In genomic region chr19:35744688-35745327, GRCh38 we compare ENCODE assay signal across 8 cellular contexts. TPM values are rescaled to one million over a fixed set of nuclear protein-coding genes. Genes with fewer than 3 reads are reported as not detected.
DNase-seq lines count a peak whose midpoint lies in the region; ATAC-seq, FAIRE-seq and TF ChIP-seq lines count a peak whose summit lies in the region.

No MANE protein-coding gene starts in this region.

- H3K27me3 ChIP-seq in HUES48 (ENCODE audit: control insufficient read depth, insufficient read depth, low read length): no peaks in the 10 kb centered on the region
- no peaks in the 10 kb centered on the region for H3K27me3 ChIP-seq in H1 (replicated peaks in 1 of 4; ENCODE audit: control insufficient read depth in 3 of 4, extremely low read depth in 1 of 4, insufficient read depth in 3 of 4, low read length in 3 of 4)
- H3K27me3 ChIP-seq in mesendoderm (ENCODE audit: insufficient read depth, low read length, poor library complexity): no peaks in the 10 kb centered on the region

- H2AK5ac ChIP-seq in H1 (ENCODE audit: low read depth, low read length) (no peak overlapping the region), mesendoderm (ENCODE audit: low read length) (no peak overlapping the region)

- peak in 1 of 2 experiments; percentile 88; a peak in 2 of 3 replicates for TF ChIP-seq POLR2A in H1 (IDR thresholded peaks at IDR 0.05; ENCODE audit: control extremely low read depth in 1 of 2, low read depth in 2 of 2, low read length in 2 of 2)

- peaks cover 20% of the 10 kb centered on the region for H3K23me2 ChIP-seq in H1 (ENCODE audit: low read depth, low read length)

- no peak for TF ChIP-seq EP300 in H1 (IDR thresholded peaks at IDR 0.05; ENCODE audit: borderline replicate concordance in 1 of 2, low read depth in 2 of 2, low read length in 2 of 2)

- H3K27ac Mint-ChIP-seq in activated CD8-positive, alpha-beta memory T cell treated with anti-CD3 and anti-CD28 coated beads, Interleukin-2, amount 10 ng/mL, durations not matched to agents 7 days and 5 days: peak overlapping the region; percentile 100

- H3K23ac ChIP-seq in H1 (ENCODE audit: insufficient read length) (no peak overlapping the region), mesendoderm (ENCODE audit: low read length) (no peak overlapping the region)

- peaks cover 0 to 2% of the 10 kb centered on the region in 2 experiments for H4K20me1 ChIP-seq in H1 (replicated peaks in 1 of 2; ENCODE audit: control insufficient read depth in 1 of 2, insufficient read depth in 2 of 2, low read length in 2 of 2)

- peak overlapping the region; percentile 96 for H2AFZ ChIP-seq in H1 (ENCODE audit: low read length)

- H3K79me2 ChIP-seq in H1 (ENCODE audit: control insufficient read depth in 1 of 2, insufficient read depth in 2 of 2, low read length in 2 of 2) (peaks cover 0 to 7% of the 10 kb centered on the region in 2 experiments; a peak in 1 of 4 replicates), mesendoderm (ENCODE audit: control insufficient read depth, insufficient read depth, low read length) (no peaks in the 10 kb centered on the region)

- H3K9me3 ChIP-seq in HUES48 (ENCODE audit: control insufficient read depth, insufficient read depth, low read length) (no peaks in the 10 kb centered on the region), H1 (ENCODE audit: insufficient read depth in 2 of 2, low read depth in 1 of 2, low read length in 1 of 2) (no peaks in the 10 kb centered on the region)

- H2BK15ac ChIP-seq in H1 (ENCODE audit: low read length) (peak overlapping the region; percentile 65; the same call in 1 of the 2 replicates), mesendoderm (replicated peaks; ENCODE audit: low read depth) (no peak overlapping the region)

- H4K8ac ChIP-seq in H1 (ENCODE audit: extremely low read depth, insufficient read depth, low read length): peak overlapping the region; percentile 82
- H4K8ac ChIP-seq in mesendoderm (ENCODE audit: low read depth, low read length): no peak overlapping the region

- H3K4me1 Mint-ChIP-seq in activated CD8-positive, alpha-beta memory T cell treated with anti-CD3 and anti-CD28 coated beads, Interleukin-2, amount 10 ng/mL, durations not matched to agents 7 days and 5 days: peaks cover 61% of the 10 kb centered on the region

- H3K18ac ChIP-seq in H1 (ENCODE audit: extremely low read depth, low read length) (peak overlapping the region; percentile 34), mesendoderm (ENCODE audit: low read length) (peak overlapping the region; percentile 100)

- TF ChIP-seq CTCF in AG09309 (IDR thresholded peaks at IDR 0.05; ENCODE audit: control insufficient read depth, insufficient read depth, low read depth, low read length, missing control alignments): peak; percentile 57
- TF ChIP-seq CTCF in H1 (IDR thresholded peaks at IDR 0.05; ENCODE audit: control extremely low read depth in 1 of 3, insufficient read depth in 1 of 3, low read depth in 1 of 3, low read length in 3 of 3): peak; percentile 15 to 52 (median 48)

- H2BK20ac ChIP-seq in H1 (ENCODE audit: low read length): no peak overlapping the region

- H3K9me3 Mint-ChIP-seq in activated CD8-positive, alpha-beta memory T cell treated with anti-CD3 and anti-CD28 coated beads, Interleukin-2, amount 10 ng/mL, durations not matched to agents 7 days and 5 days (ENCODE audit: low read depth): no peaks in the 10 kb centered on the region

- peaks cover 10% of the 10 kb centered on the region for H3K36me3 Mint-ChIP-seq in activated CD8-positive, alpha-beta memory T cell treated with anti-CD3 and anti-CD28 coated beads, Interleukin-2, amount 10 ng/mL, durations not matched to agents 7 days and 5 days

- H3K27ac ChIP-seq in HUES48 (ENCODE audit: low read depth, low read length) (peak overlapping the region; percentile 99), H1 (ENCODE audit: low read depth, low read length) (peak overlapping the region; percentile 91), mesendoderm (ENCODE audit: low read depth, low read length) (peak overlapping the region; percentile 78)

- H3K9ac ChIP-seq in HUES48 (ENCODE audit: low read depth, low read length) (peak overlapping the region; percentile 75), H1 (replicated peaks in 1 of 4; ENCODE audit: extremely low read depth in 1 of 4, low read depth in 3 of 4, low read length in 3 of 4) (peak overlapping the region in 3 of 4 experiments; percentile 67 to 79 (median 76); a peak in 6 of 7 replicates), mesendoderm (ENCODE audit: low read length) (peak overlapping the region; percentile 82)

- POLR2A ChIA-PET in H1 (lab: Charles Lee; ENCODE audit: partially characterized antibody): interaction anchor here (0.6 to 2.7 kb wide), 22 partner anchors 8 to 571 kb away, joined by 3 to 23 read pairs (median 4); partner anchors contain the start of genes ALKBH6, ARHGAP33, HSPB6 and KIRREL2

- DNase-seq in AG09309 (ENCODE audit: low read depth): peak; percentile 81
- DNase-seq in GM19240 (ENCODE audit: insufficient read length, low spot score): peak; percentile 49
- DNase-seq in NOMO-1 treated with dmso at 0.1 percent for 144 hours (lab: John Stamatoyannopoulos, UW; ENCODE audit: unreplicated experiment): peak; percentile 86
- DNase-seq in activated CD8-positive, alpha-beta memory T cell treated with anti-CD3 and anti-CD28 coated beads, Interleukin-2, amount 10 ng/mL, durations not matched to agents 7 days and 5 days: peak; percentile 97
- DNase-seq in H1 (ENCODE audit: low read depth in 1 of 2, low spot score in 2 of 2): peak; percentile 81 to 93
- DNase-seq in mesendoderm: peak; percentile 99
- peak; percentile 82 for DNase-seq in stimulated activated CD8-positive, alpha-beta memory T cell treated with anti-CD3 and anti-CD28 coated beads, Interleukin-12 subunit alpha, Interleukin-12 subunit beta, amount 100 ng/mL, for 4 hours (ENCODE audit: low read depth)

- H3K36me3 ChIP-seq in HUES48 (ENCODE audit: control insufficient read depth, insufficient read depth, low read length) (no peaks in the 10 kb centered on the region; the same call in 1 of the 2 replicates), H1 (ENCODE audit: control insufficient read depth in 2 of 4, insufficient read depth in 4 of 4, low read length in 3 of 4) (peaks cover 0 to 2% (median 0%) of the 10 kb centered on the region in 4 experiments; a peak in 1 of 8 replicates), mesendoderm (ENCODE audit: control insufficient read depth, insufficient read depth, low read length) (no peaks in the 10 kb centered on the region)

- H3K4ac ChIP-seq in H1 (replicated peaks; ENCODE audit: insufficient read length, low read depth, low read length) (peak overlapping the region; percentile 13), mesendoderm (ENCODE audit: low read depth, low read length) (peak overlapping the region; percentile 85)

- WGBS in H1 (ENCODE audit: extremely low coverage in 1 of 2, insufficient coverage in 1 of 2, insufficient read length in 1 of 2, insufficient replicate concordance in 2 of 2, low coverage in 1 of 2, low lambda C conversion rate in 2 of 2, missing lambda C conversion rate in 1 of 2), 2 experiments: 2% methylated on average over 35 of the region's 35 CpGs; no CpG with 5 or more reads in 1 of the 2 experiments
- no CpG with 5 or more reads among the region's 35 CpGs for WGBS in mesendoderm (ENCODE audit: extremely low coverage, insufficient coverage, low lambda C conversion rate)

- no peak for FAIRE-seq in H1 (lab: Jason Lieb, UNC)

- H3K4me3 Mint-ChIP-seq in activated CD8-positive, alpha-beta memory T cell treated with anti-CD3 and anti-CD28 coated beads, Interleukin-2, amount 10 ng/mL, durations not matched to agents 7 days and 5 days: peak overlapping the region; percentile 89

- peak overlapping the region; percentile 2 for H3K56ac ChIP-seq in H1 (replicated peaks; ENCODE audit: insufficient read length, low read depth, low read length)
- peak overlapping the region; percentile 87 for H3K56ac ChIP-seq in mesendoderm (ENCODE audit: low read length)

- H2BK5ac ChIP-seq in H1 (ENCODE audit: low read depth, low read length) (peak overlapping the region; percentile 88; the same call in 1 of the 2 replicates), mesendoderm (ENCODE audit: low read length) (peak overlapping the region; percentile 56)

- H3K14ac ChIP-seq in H1 (ENCODE audit: insufficient read length): no peak overlapping the region

- H3K27me3 Mint-ChIP-seq in activated CD8-positive, alpha-beta memory T cell treated with anti-CD3 and anti-CD28 coated beads, Interleukin-2, amount 10 ng/mL, durations not matched to agents 7 days and 5 days: no peaks in the 10 kb centered on the region

- H3K4me3 ChIP-seq in AG09309 (ENCODE audit: control insufficient read depth, low read depth, low read length) (peak overlapping the region; percentile 85), HUES48 (ENCODE audit: low read depth, low read length) (peak overlapping the region; percentile 75), H1 (ENCODE audit: extremely low read depth in 1 of 4, insufficient read depth in 2 of 4, low read depth in 3 of 4, low read length in 4 of 4) (peak overlapping the region; percentile 65 to 95 (median 76)), mesendoderm (ENCODE audit: low read length) (peak overlapping the region; percentile 78)

- peak; percentile 5 to 9; a peak in 2 of 4 replicates for TF ChIP-seq RAD21 in H1 (IDR thresholded peaks at IDR 0.05 in 1 of 2, conservative IDR thresholded peaks at IDR 0.05 in 1 of 2; ENCODE audit: low read depth in 2 of 2, low read length in 2 of 2)

- H4K5ac ChIP-seq in H1 (ENCODE audit: insufficient read length, low read depth, low read length): peak overlapping the region; percentile 4
- H4K5ac ChIP-seq in mesendoderm (ENCODE audit: low read length): no peak overlapping the region

- H3K79me1 ChIP-seq in H1 (ENCODE audit: low read depth, low read length) (no peaks in the 10 kb centered on the region; the same call in none of the 2 replicates), mesendoderm (ENCODE audit: low read length) (no peaks in the 10 kb centered on the region)

- H4K91ac ChIP-seq in H1 (replicated peaks; ENCODE audit: insufficient read length, low read length): no peak overlapping the region

- H3K4me2 ChIP-seq in H1 (ENCODE audit: insufficient read depth in 1 of 2, low read depth in 2 of 2, low read length in 2 of 2): peak overlapping the region; percentile 59 to 84
- H3K4me2 ChIP-seq in mesendoderm (ENCODE audit: low read length): peak overlapping the region; percentile 87

- H3K4me1 ChIP-seq in HUES48 (ENCODE audit: control insufficient read depth, insufficient read depth, low read length) (no peaks in the 10 kb centered on the region), H1 (replicated peaks in 1 of 4; ENCODE audit: control insufficient read depth in 3 of 4, insufficient read depth in 4 of 4, low read length in 3 of 4) (peaks cover 0 to 4% (median 2%) of the 10 kb centered on the region in 4 experiments; a peak in 4 of 7 replicates), mesendoderm (ENCODE audit: control insufficient read depth, low read depth, low read length) (no peaks in the 10 kb centered on the region)

- H2BK120ac ChIP-seq in H1 (replicated peaks; ENCODE audit: low read depth, low read length) (no peak overlapping the region), mesendoderm (ENCODE audit: low read depth, low read length) (peak overlapping the region; percentile 75)

- ATAC-seq in activated CD8-positive, alpha-beta memory T cell treated with anti-CD3 and anti-CD28 coated beads, Interleukin-2, amount 10 ng/mL, durations not matched to agents 7 days and 5 days: peak; percentile 58

- CTCF ChIA-PET in activated CD8-positive, alpha-beta memory T cell treated with anti-CD3 and anti-CD28 coated beads, Interleukin-2, amount 10 ng/mL, durations not matched to agents 7 days and 5 days (lab: Charles Lee): interaction anchor here (0.9 to 2.7 kb wide), 10 partner anchors 16 to 159 kb away, joined by 3 to 12 read pairs (median 4); no protein-coding TSS in a partner anchor
- CTCF ChIA-PET in H1 (lab: Charles Lee; ENCODE audit: partially characterized antibody): interaction anchor here (0.6 to 2.3 kb wide), 16 partner anchors 10 to 1453 kb away, joined by 3 to 9 read pairs (median 4); partner anchors contain the start of gene HSPB6

- no peak overlapping the region for H2BK12ac ChIP-seq in H1 (ENCODE audit: low read depth, low read length)

RNA-seq across cellular contexts. Expression of gene U2AF1L4, which starts 0.4 kb away (rescaled TPM):
- 10 to 100 TPM; 25.1 to 35.6 TPM for total RNA-seq in activated CD8-positive, alpha-beta memory T cell treated with anti-CD3 and anti-CD28 coated beads, Interleukin-2, amount 10 ng/mL, durations not matched to agents 7 days and 5 days
- total RNA-seq in H1 (2021; fragmentation: NEBNext Ultra II Directional; extraction: Animal tissue kit (Norgen Biotek cat#: 25700)): 15.1 and 18.5 TPM in 2 replicates
- polyA plus RNA-seq in H1 (2011; rRNA removed): 32.7 TPM in 2 replicates
- 24.5 TPM for polyA plus RNA-seq in H1 (2011; cell fraction: cytosol; rRNA removed)
- polyA plus RNA-seq in H1 (2011; cell fraction: nucleus; rRNA removed): 39.3 TPM
- polyA plus RNA-seq in H1 (2012, experiment 1 of 2): 21.7 to 23.2 TPM (median 22.7 TPM) in 4 replicates
- polyA plus RNA-seq in H1 (2012, experiment 2 of 2): 26.5 TPM
- polyA plus RNA-seq in H1 (2013, experiment 1 of 2): 17.4 TPM
- polyA plus RNA-seq in H1 (2013, experiment 2 of 2): 17.0 TPM
- 8.2 and 12.0 TPM in 2 replicates for polyA minus RNA-seq in H1 (2011; rRNA and poly(A)+ RNA removed)
- 7.4 TPM for polyA minus RNA-seq in H1 (2011; cell fraction: cytosol; rRNA and poly(A)+ RNA removed)
- 11.6 TPM for polyA minus RNA-seq in H1 (2011; cell fraction: nucleus; rRNA and poly(A)+ RNA removed)
- 13.7 TPM for polyA plus RNA-seq in mesendoderm (2013, experiment 1 of 2)
- 14.2 TPM for polyA plus RNA-seq in mesendoderm (2013, experiment 2 of 2)

RNA-seq across cellular contexts. Expression of gene PSENEN, which starts 0.6 kb away (rescaled TPM):
- 10 to 100 TPM; 39.1 to 49.0 TPM for total RNA-seq in activated CD8-positive, alpha-beta memory T cell treated with anti-CD3 and anti-CD28 coated beads, Interleukin-2, amount 10 ng/mL, durations not matched to agents 7 days and 5 days
- total RNA-seq in H1 (2021; fragmentation: NEBNext Ultra II Directional; extraction: Animal tissue kit (Norgen Biotek cat#: 25700)): 75.3 and 80.2 TPM in 2 replicates
- polyA plus RNA-seq in H1 (2011; rRNA removed): 66.7 and 73.9 TPM in 2 replicates
- 38.4 TPM for polyA plus RNA-seq in H1 (2011; cell fraction: cytosol; rRNA removed)
- polyA plus RNA-seq in H1 (2011; cell fraction: nucleus; rRNA removed): 68.8 TPM
- 64.8 to 80.3 TPM (median 70.7 TPM) in 4 replicates for polyA plus RNA-seq in H1 (2012, experiment 1 of 2)
- polyA plus RNA-seq in H1 (2012, experiment 2 of 2): 71.3 TPM
- 143 TPM for polyA plus RNA-seq in H1 (2013, experiment 1 of 2)
- polyA plus RNA-seq in H1 (2013, experiment 2 of 2): 164 TPM
- polyA minus RNA-seq in H1 (2011; rRNA and poly(A)+ RNA removed): 38.7 and 46.2 TPM in 2 replicates
- 25.5 TPM for polyA minus RNA-seq in H1 (2011; cell fraction: cytosol; rRNA and poly(A)+ RNA removed)
- polyA minus RNA-seq in H1 (2011; cell fraction: nucleus; rRNA and poly(A)+ RNA removed): 17.1 TPM
- 90.9 TPM for polyA plus RNA-seq in mesendoderm (2013, experiment 1 of 2)
- polyA plus RNA-seq in mesendoderm (2013, experiment 2 of 2): 84.3 TPM

RNA-seq across cellular contexts. Expression of gene IGFLR1, which starts 2.6 kb away (rescaled TPM):
- 100 to 1,000 TPM in 1 of 2 experiments, 10 to 100 TPM in 1; 51.7 to 117 TPM for total RNA-seq in activated CD8-positive, alpha-beta memory T cell treated with anti-CD3 and anti-CD28 coated beads, Interleukin-2, amount 10 ng/mL, durations not matched to agents 7 days and 5 days
- 8.4 and 12.2 TPM in 2 replicates for total RNA-seq in H1 (2021; fragmentation: NEBNext Ultra II Directional; extraction: Animal tissue kit (Norgen Biotek cat#: 25700))
- 28.9 and 40.3 TPM in 2 replicates for polyA plus RNA-seq in H1 (2011; rRNA removed)
- 18.4 TPM for polyA plus RNA-seq in H1 (2011; cell fraction: cytosol; rRNA removed)
- polyA plus RNA-seq in H1 (2011; cell fraction: nucleus; rRNA removed): 21.5 TPM
- 8.9 to 15.1 TPM (median 14.9 TPM) in 4 replicates for polyA plus RNA-seq in H1 (2012, experiment 1 of 2)
- polyA plus RNA-seq in H1 (2012, experiment 2 of 2): 22.9 TPM
- polyA plus RNA-seq in H1 (2013, experiment 1 of 2): 8.9 TPM
- polyA plus RNA-seq in H1 (2013, experiment 2 of 2): 9.4 TPM
- 3.0 and 5.6 TPM in 2 replicates for polyA minus RNA-seq in H1 (2011; rRNA and poly(A)+ RNA removed)
- 9.5 TPM for polyA minus RNA-seq in H1 (2011; cell fraction: cytosol; rRNA and poly(A)+ RNA removed)
- polyA minus RNA-seq in H1 (2011; cell fraction: nucleus; rRNA and poly(A)+ RNA removed): 8.9 TPM
- polyA plus RNA-seq in mesendoderm (2013, experiment 1 of 2): 6.2 TPM
- polyA plus RNA-seq in mesendoderm (2013, experiment 2 of 2): 5.7 TPM

RNA-seq across cellular contexts. Expression of gene LIN37, which starts 3.6 kb away (rescaled TPM):
- total RNA-seq in activated CD8-positive, alpha-beta memory T cell treated with anti-CD3 and anti-CD28 coated beads, Interleukin-2, amount 10 ng/mL, durations not matched to agents 7 days and 5 days: 1 to 10 TPM; 8.9 to 9.2 TPM
- 2.9 and 3.8 TPM in 2 replicates for total RNA-seq in H1 (2021; fragmentation: NEBNext Ultra II Directional; extraction: Animal tissue kit (Norgen Biotek cat#: 25700))
- 8.5 and 9.8 TPM in 2 replicates for polyA plus RNA-seq in H1 (2011; rRNA removed)
- polyA plus RNA-seq in H1 (2011; cell fraction: cytosol; rRNA removed): 3.8 TPM
- polyA plus RNA-seq in H1 (2011; cell fraction: nucleus; rRNA removed): 9.2 TPM
- polyA plus RNA-seq in H1 (2012, experiment 1 of 2): 5.4 to 8.1 TPM (median 6.1 TPM) in 4 replicates
- 11.4 TPM for polyA plus RNA-seq in H1 (2012, experiment 2 of 2)
- 3.7 TPM for polyA plus RNA-seq in H1 (2013, experiment 1 of 2)
- 3.0 TPM for polyA plus RNA-seq in H1 (2013, experiment 2 of 2)
- polyA minus RNA-seq in H1 (2011; rRNA and poly(A)+ RNA removed): 3.7 and 4.2 TPM in 2 replicates
- 8.3 TPM for polyA minus RNA-seq in H1 (2011; cell fraction: cytosol; rRNA and poly(A)+ RNA removed)
- 2.6 TPM for polyA minus RNA-seq in H1 (2011; cell fraction: nucleus; rRNA and poly(A)+ RNA removed)
- polyA plus RNA-seq in mesendoderm (2013, experiment 1 of 2): 2.7 TPM
- 3.4 TPM for polyA plus RNA-seq in mesendoderm (2013, experiment 2 of 2)

RNA-seq across cellular contexts. Expression of gene HSPB6, which starts 12.0 kb away (rescaled TPM):
- total RNA-seq in activated CD8-positive, alpha-beta memory T cell treated with anti-CD3 and anti-CD28 coated beads, Interleukin-2, amount 10 ng/mL, durations not matched to agents 7 days and 5 days: not detected
- 0.44 TPM in 1 of 2 replicates, not detected in the other for total RNA-seq in H1 (2021; fragmentation: NEBNext Ultra II Directional; extraction: Animal tissue kit (Norgen Biotek cat#: 25700))
- polyA plus RNA-seq in H1 (2011; rRNA removed): 0.91 and 1.6 TPM in 2 replicates
- 0.69 TPM for polyA plus RNA-seq in H1 (2011; cell fraction: cytosol; rRNA removed)
- 1.1 TPM for polyA plus RNA-seq in H1 (2011; cell fraction: nucleus; rRNA removed)
- polyA plus RNA-seq in H1 (2012, experiment 1 of 2): 2.2 to 2.9 TPM (median 2.2 TPM) in 4 replicates
- polyA plus RNA-seq in H1 (2012, experiment 2 of 2): 2.1 TPM
- polyA plus RNA-seq in H1 (2013, experiment 1 of 2): 1.6 TPM
- polyA plus RNA-seq in H1 (2013, experiment 2 of 2): 1.3 TPM
- polyA minus RNA-seq in H1 (2011; rRNA and poly(A)+ RNA removed): 0.27 and 0.50 TPM in 2 replicates
- 1.5 TPM for polyA minus RNA-seq in H1 (2011; cell fraction: cytosol; rRNA and poly(A)+ RNA removed)
- 2.1 TPM for polyA minus RNA-seq in H1 (2011; cell fraction: nucleus; rRNA and poly(A)+ RNA removed)
- 1.3 TPM for polyA plus RNA-seq in mesendoderm (2013, experiment 1 of 2)
- 1.1 TPM for polyA plus RNA-seq in mesendoderm (2013, experiment 2 of 2)

Comparison
In these comparisons a context has a peak if more than half of its experiments do, and no peak if none do; other contexts are left out.
1. Peak in every context shown above with its lines: DNase-seq, ATAC-seq, H3K4me3 ChIP-seq and H3K27ac ChIP-seq.
2. DNase-seq: peak in every context shown above with its lines; median percentile 99 in mesendoderm; 97 in activated CD8-positive, alpha-beta memory T cell treated with anti-CD3 and anti-CD28 coated beads, Interleukin-2, amount 10 ng/mL, durations not matched to agents 7 days and 5 days; 87 in H1; 86 in NOMO-1 treated with dmso at 0.1 percent for 144 hours; 82 in stimulated activated CD8-positive, alpha-beta memory T cell treated with anti-CD3 and anti-CD28 coated beads, Interleukin-12 subunit alpha, Interleukin-12 subunit beta, amount 100 ng/mL, for 4 hours; 81 in AG09309; 49 in GM19240.